ENCODE assay signal across 11 cellular contexts in the genomic region with DNA sequence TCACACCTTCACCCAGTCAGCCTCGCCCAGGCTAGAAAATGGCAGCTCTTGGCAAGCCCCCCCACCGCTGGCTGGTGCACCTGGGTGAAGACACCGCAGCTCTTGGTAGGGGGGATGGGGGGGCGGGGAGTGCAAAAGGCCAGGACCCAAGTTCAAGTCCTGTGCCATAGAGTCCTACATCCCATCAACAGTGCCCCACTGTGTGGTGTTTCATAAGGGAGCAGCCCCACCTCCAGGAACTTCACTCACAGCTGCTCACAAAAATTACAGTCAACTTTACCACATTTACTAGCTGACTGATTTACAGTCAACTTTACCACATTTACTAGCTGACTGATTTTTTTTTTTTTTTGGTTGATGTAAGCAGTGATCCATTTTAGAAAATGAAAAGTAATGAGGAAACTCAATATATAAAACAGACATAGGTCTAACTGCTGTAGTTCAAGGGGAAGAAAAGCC.
DNase-seq lines count a peak whose midpoint lies in the region; ATAC-seq, FAIRE-seq and TF ChIP-seq lines count a peak whose summit lies in the region.
"Had no signal": no experiment of that assay in that cellular context is flagged by ENCODE, and none has a peak within 500 bp of the region (broad histone marks: within the 10 kb centered on the region; RNA-seq: fewer than 3 reads in every experiment).

No MANE protein-coding gene starts in this region.

- POLR2A ChIA-PET in GM10248 (lab: Yijun Ruan, JAX), result no interaction called here

- in situ Hi-C loops in HAP-1 (cut with MboI; ENCODE audit: low sequenced_read_pairs), result no loop called here

- H3K36me3 ChIP-seq in RWPE2 (ENCODE audit: low read depth), result no peaks in the 10 kb centered on the region
- H3K36me3 ChIP-seq in MG63, result no peaks in the 10 kb centered on the region
- H3K36me3 ChIP-seq in HAP-1 (replicated peaks), result no peaks in the 10 kb centered on the region

- peak overlapping the region; percentile 32 for H3K27ac ChIP-seq in RWPE2 (ENCODE audit: poor library complexity, severe bottlenecking)

- H3K4me3 ChIP-seq in RWPE2 (ENCODE audit: severe bottlenecking), result no peak overlapping the region
- H3K4me3 ChIP-seq in MG63, result no peak overlapping the region
- no peak overlapping the region for H3K4me3 ChIP-seq in HAP-1

- no peak for FAIRE-seq in D721Med (lab: Jason Lieb, UNC)
- FAIRE-seq: islet of Langerhans had no signal

- DNase-seq in GM10248 (ENCODE audit: extremely low spot score) (no peak), RWPE2 (ENCODE audit: low spot score) (no peak), myocyte (ENCODE audit: low read depth) (peak; percentile 35), MG63 (no peak), D721Med (ENCODE audit: insufficient read length, low spot score) (no peak), HAP-1 (ENCODE audit: low spot score in 2 of 2) (no peak), C1 segment of cervical spinal cord (lab: John Stamatoyannopoulos, UW) (no peak)
- DNase-seq: activated CD4-positive, alpha-beta T cell treated with anti-CD3 and anti-CD28 coated beads for 48 hours; NCI-H446 had no signal

- peak; percentile 24 for TF ChIP-seq CTCF in GM10248 (IDR thresholded peaks at IDR 0.05; ENCODE audit: control extremely low read depth, extremely low read depth, low read depth, missing control alignments)
- peak; percentile 8 for TF ChIP-seq CTCF in RWPE2 (IDR thresholded peaks at IDR 0.05; ENCODE audit: poor library complexity, severe bottlenecking)
- no peak for TF ChIP-seq CTCF in D721Med (IDR thresholded peaks at IDR 0.05; ENCODE audit: insufficient read depth, missing control alignments)

- CTCF ChIA-PET in GM10248 (lab: Yijun Ruan, JAX), result interaction anchor here (1.0 to 3.2 kb wide), 6 partner anchors 9 to 299 kb away, joined by 3 to 13 read pairs (median 5); no protein-coding TSS in a partner anchor

- H3K4me1 ChIP-seq in RWPE2 (ENCODE audit: insufficient read depth, poor library complexity, severe bottlenecking) (peaks cover 15% of the 10 kb centered on the region), HAP-1 (no peaks in the 10 kb centered on the region)

- ATAC-seq in HG03097 (IDR thresholded peaks at IDR 0.05; ENCODE audit: low FRiP score, unreplicated experiment), result peak; percentile 68
- no peak for ATAC-seq in RWPE2 (ENCODE audit: low read depth)

- H3K27me3 ChIP-seq in RWPE2 (ENCODE audit: insufficient read depth, poor library complexity, severe bottlenecking) (no peaks in the 10 kb centered on the region), MG63 (no peaks in the 10 kb centered on the region), HAP-1 (ENCODE audit: low read depth) (no peaks in the 10 kb centered on the region)

- H3K9me3 ChIP-seq in RWPE2 (ENCODE audit: severe bottlenecking) (no peaks in the 10 kb centered on the region), MG63 (no peaks in the 10 kb centered on the region), HAP-1 (no peaks in the 10 kb centered on the region)
